Comparison of ENCODE assay signal across 8 cellular contexts in genomic region chr7:44921607-44922350, GRCh38. TPM values are rescaled to one million over a fixed set of nuclear protein-coding genes. Genes with fewer than 3 reads are reported as not detected.
DNase-seq lines count a peak whose midpoint lies in the region; ATAC-seq, FAIRE-seq and TF ChIP-seq lines count a peak whose summit lies in the region.

No MANE protein-coding gene starts in this region.

- no peaks in the 10 kb centered on the region for H3K9me3 Mint-ChIP-seq in activated naive CD8-positive, alpha-beta T cell treated with anti-CD3 and anti-CD28 coated beads for 36 hours

- H3K27me3 ChIP-seq in DOHH2 (ENCODE audit: control insufficient read depth, low read length) (peaks cover 10% of the 10 kb centered on the region), HAP-1 (ENCODE audit: low read depth) (no peaks in the 10 kb centered on the region), prostate gland (replicated peaks; ENCODE audit: insufficient read depth) (no peaks in the 10 kb centered on the region)

- H3K4me3 ChIP-seq in DOHH2 (ENCODE audit: low read length) (no peak overlapping the region), HAP-1 (no peak overlapping the region), prostate gland (no peak overlapping the region)

- TF ChIP-seq CTCF in DOHH2 (IDR thresholded peaks at IDR 0.05; ENCODE audit: low read depth, low read length, poor library complexity, severe bottlenecking) (peak; percentile 100), prostate gland (IDR thresholded peaks at IDR 0.05) (peak; percentile 48 to 83 (median 58))

- FAIRE-seq in urothelium cell line (lab: Jason Lieb, UNC): peak; percentile 61

- H3F3A ChIP-seq in DOHH2 (ENCODE audit: control insufficient read depth, insufficient read depth): no peaks in the 10 kb centered on the region

- no peaks in the 10 kb centered on the region for H3K79me2 ChIP-seq in DOHH2 (ENCODE audit: control insufficient read depth, low read length)

- H3K9me3 ChIP-seq in DOHH2 (ENCODE audit: control insufficient read depth, insufficient read depth, low read length): no peaks in the 10 kb centered on the region
- H3K9me3 ChIP-seq in HAP-1: no peaks in the 10 kb centered on the region
- H3K9me3 ChIP-seq in prostate gland: no peaks in the 10 kb centered on the region

- H3K36me3 ChIP-seq in DOHH2 (ENCODE audit: control insufficient read depth, low read length): no peaks in the 10 kb centered on the region
- no peaks in the 10 kb centered on the region for H3K36me3 ChIP-seq in HAP-1 (replicated peaks)
- no peaks in the 10 kb centered on the region for H3K36me3 ChIP-seq in prostate gland

- TF ChIP-seq POLR2A in prostate gland (IDR thresholded peaks at IDR 0.05): no peak

- intact Hi-C loops in Right ventricle myocardium superior (cut with DNase I): loop anchor here (5.0 kb wide), 1 partner anchor 64 kb away; no protein-coding TSS in a partner anchor
- intact Hi-C loops in prostate gland (cut with DNase I): loop anchor here (5.0 kb wide), 1 partner anchor 64 kb away; no protein-coding TSS in a partner anchor

- H3K27ac Mint-ChIP-seq in activated naive CD8-positive, alpha-beta T cell treated with anti-CD3 and anti-CD28 coated beads for 36 hours: peak overlapping the region; percentile 79

- WGBS in prostate gland: 33% methylated on average over 14 of the region's 14 CpGs

- no peaks in the 10 kb centered on the region for H3K27me3 Mint-ChIP-seq in activated naive CD8-positive, alpha-beta T cell treated with anti-CD3 and anti-CD28 coated beads for 36 hours

- H3K4me3 Mint-ChIP-seq in activated naive CD8-positive, alpha-beta T cell treated with anti-CD3 and anti-CD28 coated beads for 36 hours: no peak overlapping the region

- no peaks in the 10 kb centered on the region for H3K36me3 Mint-ChIP-seq in activated naive CD8-positive, alpha-beta T cell treated with anti-CD3 and anti-CD28 coated beads for 36 hours

- H3K4me2 ChIP-seq in DOHH2 (ENCODE audit: low read length): no peak overlapping the region

- H3K27ac ChIP-seq in DOHH2 (ENCODE audit: low read depth, low read length) (no peak overlapping the region), prostate gland (no peak overlapping the region)

- ATAC-seq in Right ventricle myocardium superior (ENCODE audit: poor library complexity): peak; percentile 97

- H3K4me1 Mint-ChIP-seq in activated naive CD8-positive, alpha-beta T cell treated with anti-CD3 and anti-CD28 coated beads for 36 hours: peaks cover 28% of the 10 kb centered on the region

- H4K20me1 ChIP-seq in DOHH2 (ENCODE audit: control insufficient read depth, insufficient read depth, low read depth, low read length): no peaks in the 10 kb centered on the region

- in situ Hi-C loops in HAP-1 (cut with MboI; ENCODE audit: low sequenced_read_pairs): no loop called here

- H3K9me2 ChIP-seq in DOHH2 (replicated peaks; ENCODE audit: control insufficient read depth, low read length): no peaks in the 10 kb centered on the region

- H3K4me1 ChIP-seq in DOHH2 (ENCODE audit: control insufficient read depth, low read length) (peaks cover 3% of the 10 kb centered on the region), HAP-1 (no peaks in the 10 kb centered on the region), prostate gland (replicated peaks) (no peaks in the 10 kb centered on the region)

- DNase-seq in HAP-1 (ENCODE audit: low spot score in 2 of 2): peak; percentile 42 to 95
- peak; percentile 76 for DNase-seq in NCI-H1092 treated with DMSO at 0.1 percent for 48 hours (lab: John Stamatoyannopoulos, UW)
- peak; percentile 90 for DNase-seq in T follicular helper cell (ENCODE audit: low read depth)
- peak; percentile 91 for DNase-seq in activated naive CD8-positive, alpha-beta T cell treated with anti-CD3 and anti-CD28 coated beads for 36 hours
- DNase-seq in Right ventricle myocardium superior: peak; percentile 96
- peak; percentile 64 for DNase-seq in prostate gland (ENCODE audit: low spot score)
- peak; percentile 76 for DNase-seq in urothelium cell line (ENCODE audit: low spot score)

RNA-seq across cellular contexts. Expression of gene PURB, which starts 36.4 kb away (rescaled TPM):
- 10 to 100 TPM; 30.1 to 31.5 TPM for total RNA-seq in activated naive CD8-positive, alpha-beta T cell treated with anti-CD3 and anti-CD28 coated beads for 36 hours
- 13.3 TPM for total RNA-seq in Right ventricle myocardium superior
- 10 to 100 TPM; 21.9 to 22.0 TPM for total RNA-seq in prostate gland

RNA-seq across cellular contexts. Expression of gene MYO1G, which starts 57.0 kb away (rescaled TPM):
- total RNA-seq in activated naive CD8-positive, alpha-beta T cell treated with anti-CD3 and anti-CD28 coated beads for 36 hours: 100 to 1,000 TPM; 302 to 306 TPM
- total RNA-seq in Right ventricle myocardium superior: 0.97 TPM
- total RNA-seq in prostate gland: 1 to 10 TPM; 1.9 to 2.7 TPM

Comparison
In these comparisons a context has a peak if more than half of its experiments do, and no peak if none do; other contexts are left out.
1. RNA of gene MYO1G, which starts 57.0 kb away (total RNA-seq): 302 to 306 TPM in activated naive CD8-positive, alpha-beta T cell treated with anti-CD3 and anti-CD28 coated beads for 36 hours; 1.9 to 2.7 TPM in prostate gland and 0.97 TPM in Right ventricle myocardium superior (single experiment); every median in the first group is over 10 times any median in the second.
2. Peak in every context shown above with its lines, with median percentiles within 50 percentile points of each other: DNase-seq.